ENCODE assay signal across 1 cellular context in genomic region chr13:25675060-25675459, GRCh38.
TF ChIP-seq lines count a peak whose summit lies in the region.

No MANE protein-coding gene starts in this region.

TF ChIP-seq in WTC11, 78 proteins besides CTCF, POLR2A, EP300 and RAD21 (continued from another document):
- TF ChIP-seq AFF4 (CRISPR knock-in tag; IDR thresholded peaks at IDR 0.05; ENCODE audit: borderline replicate concordance) (no peak), ZNF219 (CRISPR knock-in tag; IDR thresholded peaks at IDR 0.05; ENCODE audit: borderline replicate concordance) (no peak), NFATC4 (CRISPR knock-in tag; IDR thresholded peaks at IDR 0.05) (no peak), TP53 (CRISPR knock-in tag; IDR thresholded peaks at IDR 0.05) (no peak)
